In the genomic region with DNA sequence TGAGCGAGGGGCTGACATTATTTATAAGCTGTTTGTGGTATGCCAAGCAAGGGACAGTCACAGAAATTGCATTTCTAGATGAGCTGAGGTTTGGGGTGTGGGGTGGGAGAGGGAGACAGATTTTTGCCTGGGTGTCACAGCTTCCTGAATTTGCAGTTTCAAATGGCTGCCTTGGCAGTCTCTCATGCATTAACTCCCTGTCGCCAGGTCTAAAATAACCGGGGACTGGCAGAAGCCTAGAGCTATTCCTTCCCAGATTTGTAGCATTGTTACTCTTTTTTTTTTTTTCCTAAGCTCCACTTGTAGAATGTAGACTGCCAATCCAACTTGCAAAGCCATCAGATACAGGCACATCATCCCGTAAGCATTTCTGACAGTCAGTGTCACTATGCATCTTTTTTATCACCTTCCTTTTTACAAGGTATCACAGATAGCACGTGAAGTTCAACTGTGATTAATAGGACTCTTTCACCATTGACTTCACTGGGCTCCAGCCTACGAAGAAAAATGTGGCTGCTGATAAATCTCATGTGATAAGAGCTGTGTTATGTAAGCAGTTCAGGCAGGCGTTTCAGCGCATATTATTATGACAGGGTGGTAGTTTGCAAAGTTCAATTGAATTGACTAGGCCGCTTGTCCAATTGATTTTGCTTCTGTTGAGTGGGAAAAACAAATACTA, we compare ENCODE assay signal across 13 cellular contexts.
"Had no signal": no experiment of that assay in that cellular context is flagged by ENCODE, and none has a peak within 500 bp of the region (broad histone marks: within the 10 kb centered on the region; RNA-seq: fewer than 3 reads in every experiment).

No MANE protein-coding gene starts in this region.

- H3K4me1 ChIP-seq: adrenal gland, lower lobe of right lung, prostate gland had no signal

- H3K4me3 ChIP-seq: adrenal gland, lower lobe of right lung, mucosa of descending colon, prostate gland, sigmoid colon, upper lobe of right lung had no signal

- H3K27me3 ChIP-seq: adrenal gland, sigmoid colon, upper lobe of right lung had no signal

- DNase-seq: activated CD4-positive, alpha-beta T cell treated with anti-CD3 and anti-CD28 coated beads, Interleukin-2, amount 10 ng/mL, durations not matched to agents 7 days and 5 days; activated CD4-positive, CD25-positive, alpha-beta regulatory T cell; activated naive CD4-positive, alpha-beta T cell treated with anti-CD3 and anti-CD28 coated beads, Interleukin-2, amount 50 U/mL, for 16 hours; adrenal gland; lower lobe of right lung; mucosa of descending colon; naive thymus-derived CD8-positive, alpha-beta T cell; sigmoid colon; stimulated activated CD4-positive, alpha-beta T cell treated with anti-CD3 and anti-CD28 coated beads, Interleukin-12 subunit alpha, Interleukin-12 subunit beta, amount 100 ng/mL, for 4 hours; stimulated activated naive CD4-positive, alpha-beta T cell; substantia nigra; upper lobe of right lung had no signal

- H3K36me3 ChIP-seq: adrenal gland, lower lobe of right lung, prostate gland, sigmoid colon, upper lobe of right lung had no signal

- H3K4me1 Mint-ChIP-seq: activated CD4-positive, alpha-beta T cell treated with anti-CD3 and anti-CD28 coated beads, Interleukin-2, amount 10 ng/mL, durations not matched to agents 7 days and 5 days; naive thymus-derived CD8-positive, alpha-beta T cell had no signal

- H3K27ac Mint-ChIP-seq: activated CD4-positive, alpha-beta T cell treated with anti-CD3 and anti-CD28 coated beads, Interleukin-2, amount 10 ng/mL, durations not matched to agents 7 days and 5 days; naive thymus-derived CD8-positive, alpha-beta T cell had no signal

- ATAC-seq: mucosa of descending colon; naive thymus-derived CD8-positive, alpha-beta T cell; upper lobe of right lung had no signal

- H3K4me3 Mint-ChIP-seq: activated CD4-positive, alpha-beta T cell treated with anti-CD3 and anti-CD28 coated beads, Interleukin-2, amount 10 ng/mL, durations not matched to agents 7 days and 5 days; naive thymus-derived CD8-positive, alpha-beta T cell had no signal

- H3K9me3 ChIP-seq: prostate gland had no signal

- H3K27ac ChIP-seq: adrenal gland, lower lobe of right lung, prostate gland, sigmoid colon, upper lobe of right lung had no signal
